ENCODE assay signal across 20 cellular contexts in the genomic region with DNA sequence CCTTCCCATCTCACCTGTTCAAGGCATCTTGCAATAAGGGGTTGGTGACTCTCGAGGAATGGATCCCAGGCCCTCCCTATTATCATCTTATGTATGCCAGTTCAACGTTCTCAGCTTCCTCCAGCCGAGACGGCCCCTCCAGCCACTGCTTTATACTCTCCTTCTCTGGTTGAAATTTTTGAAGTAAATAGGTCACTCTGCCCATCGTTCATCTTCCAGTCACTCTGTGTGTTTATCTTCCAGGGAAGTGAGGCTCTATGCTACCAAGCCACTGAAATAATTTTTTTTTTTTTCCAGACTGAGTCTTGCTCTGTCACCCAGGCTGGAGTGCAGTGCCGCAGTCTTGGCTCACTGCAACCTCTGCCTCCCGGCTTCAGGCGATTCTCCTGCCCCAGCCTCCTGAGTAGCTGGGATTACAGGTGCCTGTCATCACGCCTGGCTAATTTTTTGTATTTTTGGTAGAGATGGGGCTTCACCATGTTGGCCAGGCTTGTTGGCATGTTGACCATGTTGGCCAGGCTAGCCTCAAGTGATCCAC. TPM values are rescaled to one million over a fixed set of nuclear protein-coding genes. Genes with fewer than 3 reads are reported as not detected.
DNase-seq lines count a peak whose midpoint lies in the region; ATAC-seq, FAIRE-seq and TF ChIP-seq lines count a peak whose summit lies in the region.
"Had no signal": no experiment of that assay in that cellular context is flagged by ENCODE, and none has a peak within 500 bp of the region (broad histone marks: within the 10 kb centered on the region; RNA-seq: fewer than 3 reads in every experiment).

No MANE protein-coding gene starts in this region.

- POLR2A ChIA-PET in endothelial cell of umbilical vein (lab: Charles Lee), result interaction anchor here (0.8 to 1.0 kb wide), 2 partner anchors 14 to 15 kb away, joined by 3 to 4 read pairs; no protein-coding TSS in a partner anchor

- no peaks in the 10 kb centered on the region for H3K9me1 ChIP-seq in endothelial cell of umbilical vein (replicated peaks; ENCODE audit: control insufficient read depth, extremely low read depth, insufficient read depth, low read length)

- H3K4me3 ChIP-seq in OCI-LY3 (ENCODE audit: low read length) (no peak overlapping the region), endothelial cell of umbilical vein (replicated peaks in 1 of 3; ENCODE audit: insufficient read depth in 1 of 3, low read depth in 1 of 3, low read length in 3 of 3) (no peak overlapping the region), muscle layer of colon (ENCODE audit: low read depth in 1 of 2, low read length in 2 of 2) (no peak overlapping the region)
- H3K4me3 ChIP-seq: GM23248, K562 had no signal

- DNase-seq in endothelial cell of umbilical vein (ENCODE audit: low read depth, low spot score) (no peak), DMS114 treated with DMSO at 0.1 percent for 48 hours (lab: John Stamatoyannopoulos, UW; ENCODE audit: unreplicated experiment) (no peak)
- no peak for DNase-seq in activated CD4-positive, alpha-beta T cell treated with anti-CD3 and anti-CD28 coated beads for 48 hours
- DNase-seq: C1 segment of cervical spinal cord; CD8-positive, alpha-beta memory T cell; GM23248; NCI-H1092 treated with DMSO at 0.1 percent for 48 hours; NCI-H1694 treated with DMSO at 0.1 percent for 48 hours; NCI-H2107; NCI-H510A; NCI-H748 treated with DMSO at 0.1 percent for 48 hours; NK-92 treated with Interleukin-12 subunit alpha and Interleukin-12 subunit beta, amount 100 ng/mL, for 24 hours; SHP77 treated with DMSO at 0.1 percent for 48 hours; SK-N-SH had no signal

- dilution Hi-C loops in endothelial cell of umbilical vein (cut with MboI; ENCODE audit: extremely low pct_ligation_motif_present, low sequenced_read_pairs), result no loop called here

- H3K4me1 ChIP-seq in OCI-LY3 (ENCODE audit: low read length), result peaks cover 91% of the 10 kb centered on the region
- peaks cover 48% of the 10 kb centered on the region for H3K4me1 ChIP-seq in endothelial cell of umbilical vein (ENCODE audit: control insufficient read depth, extremely low read depth, insufficient read depth, low read length)
- peaks cover 26% of the 10 kb centered on the region for H3K4me1 ChIP-seq in muscle layer of colon (ENCODE audit: insufficient read depth, low read length)

- CTCF ChIA-PET in endothelial cell of umbilical vein (lab: Charles Lee), result interaction anchor here (1.2 to 3.1 kb wide), 8 partner anchors 10 to 49 kb away, joined by 3 to 19 read pairs (median 4); no protein-coding TSS in a partner anchor

- H3K4me2 ChIP-seq in OCI-LY3 (ENCODE audit: low read length) (peak overlapping the region; percentile 9; the same call in 1 of the 2 replicates), endothelial cell of umbilical vein (ENCODE audit: insufficient read depth, low read length) (no peak overlapping the region)
- H3K4me2 ChIP-seq: SK-N-SH had no signal

- no peak overlapping the region for H3K9ac ChIP-seq in OCI-LY3 (ENCODE audit: low read length)
- H3K9ac ChIP-seq in endothelial cell of umbilical vein (replicated peaks; ENCODE audit: extremely low read depth, insufficient read depth, low read length), result no peak overlapping the region
- no peak overlapping the region for H3K9ac ChIP-seq in muscle layer of colon (ENCODE audit: low read length)
- H3K9ac ChIP-seq: GM23248, SK-N-SH had no signal

- TF ChIP-seq CTCF in OCI-LY3 (IDR thresholded peaks at IDR 0.05; ENCODE audit: low read depth, low read length), result no peak
- TF ChIP-seq CTCF in endothelial cell of umbilical vein (IDR thresholded peaks at IDR 0.05; ENCODE audit: extremely low read depth in 1 of 2, insufficient read depth in 1 of 2, low read depth in 1 of 2, low read length in 2 of 2), result no peak

- H3K9me3 ChIP-seq in OCI-LY3 (ENCODE audit: insufficient read depth, low read length), result 0 out of 2 replicates have a peak, but pooled peaks cover 3% of the 10 kb centered on the region
- H3K9me3 ChIP-seq in endothelial cell of umbilical vein (replicated peaks; ENCODE audit: control insufficient read depth, insufficient read depth, low read length), result no peaks in the 10 kb centered on the region
- H3K9me3 ChIP-seq in muscle layer of colon (ENCODE audit: low read length), result no peaks in the 10 kb centered on the region
- H3K9me3 ChIP-seq: SK-N-SH had no signal

- H3K36me3 ChIP-seq in OCI-LY3 (replicated peaks; ENCODE audit: low read depth, low read length), result peaks cover 40% of the 10 kb centered on the region
- H3K36me3 ChIP-seq in endothelial cell of umbilical vein (ENCODE audit: control insufficient read depth in 2 of 2, extremely low read depth in 1 of 2, insufficient read depth in 2 of 2, low read length in 2 of 2), result no peaks in the 10 kb centered on the region
- no peaks in the 10 kb centered on the region for H3K36me3 ChIP-seq in muscle layer of colon (ENCODE audit: insufficient read depth, low read length)

- H2AFZ ChIP-seq in OCI-LY3 (ENCODE audit: low read depth, low read length) (no peak overlapping the region), endothelial cell of umbilical vein (ENCODE audit: low read depth, low read length) (no peak overlapping the region)
- H2AFZ ChIP-seq: GM23248 had no signal

- peaks cover 100% of the 10 kb centered on the region for H3K79me2 ChIP-seq in OCI-LY3 (ENCODE audit: low read length)
- H3K79me2 ChIP-seq in endothelial cell of umbilical vein (ENCODE audit: control insufficient read depth, insufficient read depth, low read length), result peaks cover 92% of the 10 kb centered on the region

- intact Hi-C loops in endothelial cell of umbilical vein (cut with micrococcal nuclease), result no loop called here

- H4K20me1 ChIP-seq in OCI-LY3 (ENCODE audit: insufficient read depth, low read length), result peaks cover 94% of the 10 kb centered on the region
- H4K20me1 ChIP-seq in endothelial cell of umbilical vein (replicated peaks; ENCODE audit: control insufficient read depth, extremely low read depth, insufficient read depth, low read length), result no peaks in the 10 kb centered on the region

- H3K27ac ChIP-seq in OCI-LY3 (ENCODE audit: low read length), result peak overlapping the region; percentile 73
- H3K27ac ChIP-seq in endothelial cell of umbilical vein (ENCODE audit: insufficient read depth, low read depth, low read length), result peak overlapping the region; percentile 34
- H3K27ac ChIP-seq in muscle layer of colon (ENCODE audit: low read depth, low read length), result peak overlapping the region; percentile 13
- H3K27ac ChIP-seq: GM23248 had no signal

- BruUV-seq in endothelial cell of umbilical vein (replicated peaks; lab: Mats Ljungman, UMichigan), result no TSS peak

- ATAC-seq in GM18520 (IDR thresholded peaks at IDR 0.05; ENCODE audit: unreplicated experiment), result no peak
- no peak for ATAC-seq in HG03108 (IDR thresholded peaks at IDR 0.05; ENCODE audit: unreplicated experiment)
- ATAC-seq: HCT116, K562 had no signal

- no peaks in the 10 kb centered on the region for H3K27me3 ChIP-seq in OCI-LY3 (ENCODE audit: low read depth, low read length)
- H3K27me3 ChIP-seq in endothelial cell of umbilical vein (ENCODE audit: control insufficient read depth in 2 of 2, insufficient read depth in 2 of 2, low read length in 2 of 2), result no peaks in the 10 kb centered on the region
- no peaks in the 10 kb centered on the region for H3K27me3 ChIP-seq in muscle layer of colon (ENCODE audit: control insufficient read depth in 1 of 2, insufficient read depth in 2 of 2, low read length in 2 of 2)

- no peak for FAIRE-seq in endothelial cell of umbilical vein (lab: Jason Lieb, UNC)
- FAIRE-seq: K562 had no signal

- no peak for TF ChIP-seq POLR2A in endothelial cell of umbilical vein (IDR thresholded peaks at IDR 0.05; ENCODE audit: low read depth, low read length)

TF ChIP-seq in endothelial cell of umbilical vein, 7 proteins besides CTCF, POLR2A, EP300 and RAD21:
- TF ChIP-seq MAX (IDR thresholded peaks at IDR 0.05; ENCODE audit: insufficient read depth, insufficient read length), result no peak
- no peak for TF ChIP-seq MYC (IDR thresholded peaks at IDR 0.05; ENCODE audit: low read depth, low read length)
- no peak for TF ChIP-seq FOS (IDR thresholded peaks at IDR 0.05; ENCODE audit: borderline replicate concordance, insufficient read depth, low read length)
- no peak for TF ChIP-seq POLR2AphosphoS5 (IDR thresholded peaks at IDR 0.05; ENCODE audit: insufficient read depth, low read depth, low read length)
- no peak for TF ChIP-seq GATA2 (IDR thresholded peaks at IDR 0.05; ENCODE audit: insufficient read depth, insufficient read length, low read depth, low read length)
- no peak for TF ChIP-seq EZH2 (IDR thresholded peaks at IDR 0.05; ENCODE audit: borderline replicate concordance, low read depth, low read length, severe bottlenecking)
- TF ChIP-seq JUN (IDR thresholded peaks at IDR 0.05; ENCODE audit: borderline replicate concordance, insufficient read depth, insufficient read length, low read depth), result no peak

RNA-seq across cellular contexts. Expression of gene PTPN1, which starts 17.0 kb away (rescaled TPM):
- total RNA-seq in endothelial cell of umbilical vein, result 57.7 and 64.3 TPM in 2 replicates
- polyA plus RNA-seq in endothelial cell of umbilical vein, result 38.9 and 41.1 TPM in 2 replicates
- polyA plus RNA-seq in endothelial cell of umbilical vein (2011; cell fraction: cytosol; rRNA removed), result 46.3 and 46.5 TPM in 2 replicates
- polyA plus RNA-seq in endothelial cell of umbilical vein (2011; cell fraction: nucleus; rRNA removed), result 67.9 and 82.7 TPM in 2 replicates
- 54.6 and 69.0 TPM in 2 replicates for polyA plus RNA-seq in endothelial cell of umbilical vein (2012)
- 38.9 and 47.4 TPM in 2 replicates for polyA minus RNA-seq in endothelial cell of umbilical vein
- polyA minus RNA-seq in endothelial cell of umbilical vein (2011; cell fraction: cytosol; rRNA and poly(A)+ RNA removed), result 14.3 TPM
- 40.9 and 46.0 TPM in 2 replicates for polyA minus RNA-seq in endothelial cell of umbilical vein (2011; cell fraction: nucleus; rRNA and poly(A)+ RNA removed)

Comparison
In these comparisons a context has a peak if more than half of its experiments do, and no peak if none do; other contexts are left out.
1. H3K27ac ChIP-seq: peak in every context shown above with its lines; median percentile 73 in OCI-LY3; 34 in endothelial cell of umbilical vein; 13 in muscle layer of colon.